25 cellular contexts compared by ENCODE assay signal in the genomic region with DNA sequence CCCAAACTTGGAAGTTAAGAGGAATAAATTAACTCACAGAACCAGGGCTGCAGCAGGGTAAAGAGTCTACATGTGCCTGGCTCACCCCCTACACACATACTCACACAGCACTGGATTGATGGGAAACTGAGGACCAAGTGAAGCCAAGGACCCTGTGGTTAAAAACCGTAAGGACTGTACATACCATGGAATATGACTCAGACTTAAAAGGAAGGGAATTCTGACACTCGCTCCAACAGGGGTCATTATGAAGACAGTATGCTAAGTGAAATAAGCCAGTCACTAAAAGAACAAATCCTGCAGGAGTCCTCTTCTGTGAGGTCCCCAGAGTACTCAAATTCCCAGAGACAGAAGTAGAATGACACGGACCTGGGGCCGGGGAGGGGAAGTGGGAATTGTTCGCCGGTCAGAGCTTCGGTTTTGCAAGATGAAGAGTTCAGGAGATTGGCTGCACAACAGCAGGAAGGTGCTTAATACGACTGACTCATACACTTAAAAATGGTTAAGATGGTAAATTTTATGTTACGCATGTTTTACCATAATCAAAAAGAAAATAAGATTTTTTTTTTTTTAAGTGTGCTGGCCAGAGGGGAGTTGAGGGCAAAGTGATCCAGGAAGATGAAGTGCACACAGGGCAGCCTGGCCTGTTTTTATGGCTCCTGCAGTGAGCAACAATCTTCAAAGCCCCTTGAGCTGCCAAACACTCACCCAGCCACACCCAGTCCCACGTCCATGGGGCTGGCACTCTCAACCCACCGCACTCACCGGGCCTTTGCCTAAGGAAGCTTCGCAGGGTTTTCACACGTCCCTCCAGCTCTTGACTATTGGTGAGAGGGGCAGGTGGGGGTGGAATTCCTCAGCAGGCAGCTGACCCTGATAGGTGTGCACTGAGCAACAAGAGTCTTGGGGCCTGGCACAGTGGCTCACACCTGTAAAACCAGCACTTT. TPM values are rescaled to one million over a fixed set of nuclear protein-coding genes. Genes with fewer than 3 reads are reported as not detected.
A peak's percentile ranks its signal among the peaks of the same experiment; 100 is the strongest.
DNase-seq lines count a peak whose midpoint lies in the region; FAIRE-seq and TF ChIP-seq lines count a peak whose summit lies in the region.
"Had no signal": no experiment of that assay in that cellular context is flagged by ENCODE, and none has a peak within 500 bp of the region (broad histone marks: within the 10 kb centered on the region; RNA-seq: fewer than 3 reads in every experiment).

No MANE protein-coding gene starts in this region.

- no peak overlapping the region for H2AFZ ChIP-seq in endothelial cell of umbilical vein (ENCODE audit: low read depth, low read length)

- no peaks in the 10 kb centered on the region for H3K79me2 ChIP-seq in endothelial cell of umbilical vein (ENCODE audit: control insufficient read depth, insufficient read depth, low read length)

- no peaks in the 10 kb centered on the region for H3K9me3 ChIP-seq in endothelial cell of umbilical vein (replicated peaks; ENCODE audit: control insufficient read depth, insufficient read depth, low read length)
- H3K9me3 ChIP-seq: esophagus squamous epithelium, SJSA1 had no signal

- peaks cover 7% of the 10 kb centered on the region for H3K4me1 ChIP-seq in endothelial cell of umbilical vein (ENCODE audit: control insufficient read depth, extremely low read depth, insufficient read depth, low read length)
- H3K4me1 ChIP-seq: esophagus squamous epithelium, SJSA1 had no signal

- H3K27ac ChIP-seq in endothelial cell of umbilical vein (ENCODE audit: insufficient read depth, low read depth, low read length) = no peak overlapping the region
- H3K27ac ChIP-seq: esophagus squamous epithelium, SJSA1, VCaP had no signal

- H3K27me3 Mint-ChIP-seq in type B pancreatic cell = peaks cover 36% of the 10 kb centered on the region

- H3K4me3 ChIP-seq in endothelial cell of umbilical vein (replicated peaks in 1 of 3; ENCODE audit: insufficient read depth in 1 of 3, low read depth in 1 of 3, low read length in 3 of 3) = no peak overlapping the region
- H3K4me3 ChIP-seq: esophagus squamous epithelium, SJSA1 had no signal

- H3K4me2 ChIP-seq in endothelial cell of umbilical vein (ENCODE audit: insufficient read depth, low read length) = peak overlapping the region; percentile 46

- FAIRE-seq in RCC 7860 (lab: Jason Lieb, UNC) (peak; percentile 33), endothelial cell of umbilical vein (lab: Jason Lieb, UNC) (peak; percentile 42)

- no peak overlapping the region for H3K27ac Mint-ChIP-seq in type B pancreatic cell
- H3K27ac Mint-ChIP-seq: effector memory CD8-positive, alpha-beta T cell; nephron; stimulated activated naive B cell treated with anti-CD40 and anti-IgM and Interleukin-4, amounts not matched to agents 10 μg/mL and 1 μg/mL and 100 μg/mL, for 72 hours; T-helper 1 cell treated with Interleukin-12 subunit alpha and Interleukin-12 subunit beta and Interleukin-4 antibody, amounts not matched to agents 30 μg/mL and 1 μg/mL, for 36 hours had no signal

- CTCF ChIA-PET in endothelial cell of umbilical vein (lab: Charles Lee) = interaction anchor here (1.0 to 1.6 kb wide), 2 partner anchors 10 to 38 kb away, joined by 4 read pairs; no protein-coding TSS in a partner anchor
- CTCF ChIA-PET in GM10248 (lab: Yijun Ruan, JAX) = no interaction called here

- H3K9ac ChIP-seq in endothelial cell of umbilical vein (replicated peaks; ENCODE audit: extremely low read depth, insufficient read depth, low read length) = no peak overlapping the region

- no peaks in the 10 kb centered on the region for H3K4me1 Mint-ChIP-seq in type B pancreatic cell (ENCODE audit: unreplicated experiment)
- H3K4me1 Mint-ChIP-seq: nephron had no signal

- dilution Hi-C loops in endothelial cell of umbilical vein (cut with MboI; ENCODE audit: extremely low pct_ligation_motif_present, low sequenced_read_pairs) = no loop called here

- TF ChIP-seq POLR2A in endothelial cell of umbilical vein (IDR thresholded peaks at IDR 0.05; ENCODE audit: low read depth, low read length) = no peak

- DNase-seq in EL (peak; percentile 42), RCC 7860 (ENCODE audit: low spot score) (peak; percentile 20), endothelial cell of umbilical vein (ENCODE audit: low read depth, low spot score) (peak; percentile 30), type B pancreatic cell (ENCODE audit: extremely low spot score, unreplicated experiment) (peak; percentile 52), GM10248 (ENCODE audit: extremely low spot score) (no peak), hypothalamus (lab: John Stamatoyannopoulos, UW) (no peak)
- no peak for DNase-seq in activated CD4-positive, CD25-positive, alpha-beta regulatory T cell treated with anti-CD3 and anti-CD28 coated beads, Interleukin-2, amount 50 U/mL, for 72 hours
- DNase-seq: activated CD4-positive, alpha-beta T cell treated with anti-CD3 and anti-CD28 coated beads, Interleukin-2, amount 50 U/mL, for 48 hours; activated naive CD4-positive, alpha-beta T cell; activated T-cell treated with anti-CD3 and anti-CD28 coated beads, Interleukin-2, amount 50 U/mL, for 1 hour; cerebellar nuclear complex; effector memory CD8-positive, alpha-beta T cell; esophagus squamous epithelium; Kasumi-1; left colon; midbrain; NCI-H1417 treated with DMSO at 0.1 percent for 48 hours; NCI-H524; stimulated activated CD4-positive, alpha-beta T cell treated with anti-CD3 and anti-CD28 coated beads, Interleukin-2, amount 100 ng/mL, for 24 hours; stimulated activated naive B cell treated with anti-CD40 and anti-IgM and Interleukin-4, amounts not matched to agents 10 μg/mL and 1 μg/mL and 100 μg/mL, for 72 hours had no signal

- H4K20me1 ChIP-seq in endothelial cell of umbilical vein (replicated peaks; ENCODE audit: control insufficient read depth, extremely low read depth, insufficient read depth, low read length) = no peaks in the 10 kb centered on the region

- POLR2A ChIA-PET in endothelial cell of umbilical vein (lab: Charles Lee) = no interaction called here
- POLR2A ChIA-PET in GM10248 (lab: Yijun Ruan, JAX) = no interaction called here

- H3K4me3 Mint-ChIP-seq in type B pancreatic cell = no peak overlapping the region
- H3K4me3 Mint-ChIP-seq: effector memory CD8-positive, alpha-beta T cell; nephron; stimulated activated naive B cell treated with anti-CD40 and anti-IgM and Interleukin-4, amounts not matched to agents 10 μg/mL and 1 μg/mL and 100 μg/mL, for 72 hours; T-helper 1 cell treated with Interleukin-12 subunit alpha and Interleukin-12 subunit beta and Interleukin-4 antibody, amounts not matched to agents 30 μg/mL and 1 μg/mL, for 36 hours had no signal

- peaks cover 0 to 8% of the 10 kb centered on the region in 2 experiments for H3K27me3 ChIP-seq in endothelial cell of umbilical vein (ENCODE audit: control insufficient read depth in 2 of 2, insufficient read depth in 2 of 2, low read length in 2 of 2)

- BruUV-seq in endothelial cell of umbilical vein (replicated peaks; lab: Mats Ljungman, UMichigan) = no TSS peak

- no peaks in the 10 kb centered on the region for H3K9me3 Mint-ChIP-seq in type B pancreatic cell
- H3K9me3 Mint-ChIP-seq: effector memory CD8-positive, alpha-beta T cell; nephron; stimulated activated naive B cell treated with anti-CD40 and anti-IgM and Interleukin-4, amounts not matched to agents 10 μg/mL and 1 μg/mL and 100 μg/mL, for 72 hours; T-helper 1 cell treated with Interleukin-12 subunit alpha and Interleukin-12 subunit beta and Interleukin-4 antibody, amounts not matched to agents 30 μg/mL and 1 μg/mL, for 36 hours had no signal

- no peaks in the 10 kb centered on the region for H3K36me3 ChIP-seq in endothelial cell of umbilical vein (ENCODE audit: control insufficient read depth in 2 of 2, extremely low read depth in 1 of 2, insufficient read depth in 2 of 2, low read length in 2 of 2)
- H3K36me3 ChIP-seq: esophagus squamous epithelium, SJSA1 had no signal

- no peak for TF ChIP-seq CTCF in endothelial cell of umbilical vein (IDR thresholded peaks at IDR 0.05; ENCODE audit: extremely low read depth in 1 of 2, insufficient read depth in 1 of 2, low read depth in 1 of 2, low read length in 2 of 2)
- TF ChIP-seq CTCF in type B pancreatic cell (conservative IDR thresholded peaks at IDR 0.05) = no peak
- no peak for TF ChIP-seq CTCF in GM10248 (IDR thresholded peaks at IDR 0.05; ENCODE audit: control extremely low read depth, extremely low read depth, low read depth, missing control alignments)

- no peaks in the 10 kb centered on the region for H3K9me1 ChIP-seq in endothelial cell of umbilical vein (replicated peaks; ENCODE audit: control insufficient read depth, extremely low read depth, insufficient read depth, low read length)

- H3K36me3 Mint-ChIP-seq in type B pancreatic cell = no peaks in the 10 kb centered on the region
- H3K36me3 Mint-ChIP-seq: stimulated activated naive B cell treated with anti-CD40 and anti-IgM and Interleukin-4, amounts not matched to agents 10 μg/mL and 1 μg/mL and 100 μg/mL, for 72 hours had no signal

- intact Hi-C loops in endothelial cell of umbilical vein (cut with micrococcal nuclease) = no loop called here

TF ChIP-seq in endothelial cell of umbilical vein, 7 proteins besides CTCF, POLR2A, EP300 and RAD21:
- TF ChIP-seq FOS (IDR thresholded peaks at IDR 0.05; ENCODE audit: borderline replicate concordance, insufficient read depth, low read length) (peak; percentile 32), GATA2 (IDR thresholded peaks at IDR 0.05; ENCODE audit: insufficient read depth, insufficient read length, low read depth, low read length) (no peak)

RNA-seq across cellular contexts. Expression of a gene that starts 26.4 kb away (rescaled TPM):
- total RNA-seq in endothelial cell of umbilical vein = not detected in 2 replicates
- polyA plus RNA-seq in endothelial cell of umbilical vein = not detected in 2 replicates
- polyA plus RNA-seq in endothelial cell of umbilical vein (2011; cell fraction: cytosol; rRNA removed) = not detected in 2 replicates
- polyA plus RNA-seq in endothelial cell of umbilical vein (2011; cell fraction: nucleus; rRNA removed) = not detected in 2 replicates
- polyA plus RNA-seq in endothelial cell of umbilical vein (2012) = not detected in 2 replicates
- polyA minus RNA-seq in endothelial cell of umbilical vein = not detected in 2 replicates
- not detected for polyA minus RNA-seq in endothelial cell of umbilical vein (2011; cell fraction: cytosol; rRNA and poly(A)+ RNA removed)
- not detected in 2 replicates for polyA minus RNA-seq in endothelial cell of umbilical vein (2011; cell fraction: nucleus; rRNA and poly(A)+ RNA removed)
- total RNA-seq in type B pancreatic cell (ENCODE audit: low replicate concordance) = 0.21 and 0.22 TPM in 2 replicates
- total RNA-seq: esophagus squamous epithelium, H4, SJSA1 had no signal

Comparison
In these comparisons a context has a peak if more than half of its experiments do, and no peak if none do; other contexts are left out.
1. DNase-seq: peak in EL (single experiment), RCC 7860 (single experiment), endothelial cell of umbilical vein (single experiment) and type B pancreatic cell (single experiment); none in GM10248 (single experiment), activated CD4-positive, CD25-positive, alpha-beta regulatory T cell treated with anti-CD3 and anti-CD28 coated beads, Interleukin-2, amount 50 U/mL, for 72 hours (single experiment) and hypothalamus (0 of 51).